Comparison of ENCODE assay signal across 9 cellular contexts in genomic region chr19:42129399-42130253, GRCh38. TPM values are rescaled to one million over a fixed set of nuclear protein-coding genes. Genes with fewer than 3 reads are reported as not detected.
A peak's percentile ranks its signal among the peaks of the same experiment; 100 is the strongest.
DNase-seq lines count a peak whose midpoint lies in the region; ATAC-seq, FAIRE-seq and TF ChIP-seq lines count a peak whose summit lies in the region.
"Had no signal": no experiment of that assay in that cellular context is flagged by ENCODE, and none has a peak within 500 bp of the region (broad histone marks: within the 10 kb centered on the region; RNA-seq: fewer than 3 reads in every experiment).

No MANE protein-coding gene starts in this region.

- no peaks in the 10 kb centered on the region for H3K9me3 ChIP-seq in left ventricle myocardium inferior (replicated peaks)

- ATAC-seq in activated T-cell treated with anti-CD3 and anti-CD28 coated beads, Interleukin-2, amount 50 U/mL, for 4 hours = no peak
- ATAC-seq in HG02885 (IDR thresholded peaks at IDR 0.05; ENCODE audit: poor library complexity, unreplicated experiment) = peak; percentile 57

- peaks cover 9% of the 10 kb centered on the region for H3K36me3 Mint-ChIP-seq in activated T-cell treated with anti-CD3 and anti-CD28 coated beads, Interleukin-2, amount 50 U/mL, for 4 hours (ENCODE audit: insufficient read depth)
- peaks cover 12% of the 10 kb centered on the region for H3K36me3 Mint-ChIP-seq in Calu3 (ENCODE audit: insufficient read depth, unreplicated experiment)

- H3K4me3 ChIP-seq in left ventricle myocardium inferior = peak overlapping the region; percentile 19

- TF ChIP-seq CTCF in left ventricle myocardium inferior (IDR thresholded peaks at IDR 0.05; ENCODE audit: borderline replicate concordance) (no peak), Calu3 (IDR thresholded peaks at IDR 0.05; ENCODE audit: unreplicated experiment) (no peak)

- peaks cover 77% of the 10 kb centered on the region for H3K4me1 Mint-ChIP-seq in activated T-cell treated with anti-CD3 and anti-CD28 coated beads, Interleukin-2, amount 50 U/mL, for 4 hours (ENCODE audit: low read depth)
- H3K4me1 Mint-ChIP-seq in Calu3 (ENCODE audit: low read depth, unreplicated experiment) = peaks cover 30% of the 10 kb centered on the region

- DNase-seq in activated T-cell treated with anti-CD3 and anti-CD28 coated beads, Interleukin-2, amount 50 U/mL, for 4 hours = no peak
- DNase-seq in activated T-cell treated with anti-CD3 and anti-CD28 coated beads, Interleukin-2, amount 50 U/mL, for 1 hour = no peak
- DNase-seq in left ventricle myocardium inferior (peak; percentile 29), NCI-H1105 treated with DMSO at 0.1 percent for 48 hours (lab: John Stamatoyannopoulos, UW) (no peak), H54 (ENCODE audit: insufficient read length, low spot score) (no peak), Calu3 (no peak)
- DNase-seq: DND-41 had no signal

- no TSS peak for BruUV-seq in Calu3 (replicated peaks; lab: Mats Ljungman, UMichigan)

- H3K27me3 Mint-ChIP-seq in activated T-cell treated with anti-CD3 and anti-CD28 coated beads, Interleukin-2, amount 50 U/mL, for 4 hours (ENCODE audit: low read depth) = no peaks in the 10 kb centered on the region
- H3K27me3 Mint-ChIP-seq in Calu3 (ENCODE audit: unreplicated experiment) = peaks cover 23% of the 10 kb centered on the region

- peak; percentile 77 for TF ChIP-seq POLR2A in Raji (IDR thresholded peaks at IDR 0.05; ENCODE audit: insufficient read depth, low read depth, low read length)
- no peak for TF ChIP-seq POLR2A in H54 (IDR thresholded peaks at IDR 0.05; ENCODE audit: low read depth, low read length)

- intact Hi-C loops in left ventricle myocardium inferior (cut with micrococcal nuclease) = loop anchor here (10.0 kb wide), 1 partner anchor 55 kb away; no protein-coding TSS in a partner anchor
- intact Hi-C loops in Calu3 (cut with micrococcal nuclease; ENCODE audit: unreplicated experiment) = loop anchor here (10.0 kb wide), 1 partner anchor 155 kb away; no protein-coding TSS in a partner anchor

- H3K27ac Mint-ChIP-seq in Calu3 (ENCODE audit: unreplicated experiment) = no peak overlapping the region

- H3K4me1 ChIP-seq in left ventricle myocardium inferior = peaks cover 15% of the 10 kb centered on the region

- CTCF ChIA-PET in Calu3 (lab: Charles Lee) = no interaction called here

- peak overlapping the region; percentile 33 for H3K27ac ChIP-seq in left ventricle myocardium inferior (replicated peaks)

- no peak for FAIRE-seq in H54 (lab: Jason Lieb, UNC)

- H3K4me3 Mint-ChIP-seq in activated T-cell treated with anti-CD3 and anti-CD28 coated beads, Interleukin-2, amount 50 U/mL, for 4 hours = peak overlapping the region; percentile 94
- H3K4me3 Mint-ChIP-seq in Calu3 (ENCODE audit: low read depth, unreplicated experiment) = no peak overlapping the region

- no peaks in the 10 kb centered on the region for H3K9me3 Mint-ChIP-seq in activated T-cell treated with anti-CD3 and anti-CD28 coated beads, Interleukin-2, amount 50 U/mL, for 4 hours
- H3K9me3 Mint-ChIP-seq in Calu3 (ENCODE audit: low read depth, unreplicated experiment) = no peaks in the 10 kb centered on the region

- H3K27me3 ChIP-seq in left ventricle myocardium inferior (ENCODE audit: low read depth) = peaks cover 96% of the 10 kb centered on the region

- H3K36me3 ChIP-seq in left ventricle myocardium inferior = no peaks in the 10 kb centered on the region

RNA-seq across cellular contexts. Expression of gene POU2F2, which starts 2.6 kb away (rescaled TPM):
- total RNA-seq in activated T-cell treated with anti-CD3 and anti-CD28 coated beads, Interleukin-2, amount 50 U/mL, for 4 hours = 100 to 1,000 TPM in 1 of 3 donors, 10 to 100 TPM in 2; 83.9 to 123 (median 85.7) TPM
- total RNA-seq in left ventricle myocardium inferior (1.2 TPM), Calu3 (2022) (3.9 and 4.6 TPM in 2 replicates)

RNA-seq across cellular contexts. Expression of gene ZNF574, which starts 53.7 kb away (rescaled TPM):
- 10 to 100 TPM; 19.9 to 20.7 (median 20.6) TPM for total RNA-seq in activated T-cell treated with anti-CD3 and anti-CD28 coated beads, Interleukin-2, amount 50 U/mL, for 4 hours
- total RNA-seq in left ventricle myocardium inferior = 7.1 TPM
- 22.0 and 22.1 TPM in 2 replicates for total RNA-seq in Calu3 (2022)

RNA-seq across cellular contexts. Expression of gene GRIK5, which starts 59.6 kb away (rescaled TPM):
- total RNA-seq in activated T-cell treated with anti-CD3 and anti-CD28 coated beads, Interleukin-2, amount 50 U/mL, for 4 hours = 1 to 10 TPM in 1 of 3 donors, under 1 TPM in 2; 0.49 to 1.1 (median 0.61) TPM
- total RNA-seq in left ventricle myocardium inferior (2.1 TPM), Calu3 (2022) (0.44 and 0.61 TPM in 2 replicates)

Comparison
In these comparisons a context has a peak if more than half of its experiments do, and no peak if none do; other contexts are left out.
1. RNA of gene POU2F2, which starts 2.6 kb away (total RNA-seq): 83.9 to 123 TPM in activated T-cell treated with anti-CD3 and anti-CD28 coated beads, Interleukin-2, amount 50 U/mL, for 4 hours; 3.9 to 4.6 TPM in Calu3 and 1.2 TPM in left ventricle myocardium inferior (single experiment); every median in the first group is over 10 times any median in the second.